In genomic region chr5:150589791-150590601, GRCh38 we compare ENCODE assay signal across 9 cellular contexts. TPM values are rescaled to one million over a fixed set of nuclear protein-coding genes. Genes with fewer than 3 reads are reported as not detected.
A peak's percentile ranks its signal among the peaks of the same experiment; 100 is the strongest.
DNase-seq lines count a peak whose midpoint lies in the region; ATAC-seq and TF ChIP-seq lines count a peak whose summit lies in the region.
"Had no signal": no experiment of that assay in that cellular context is flagged by ENCODE, and none has a peak within 500 bp of the region (broad histone marks: within the 10 kb centered on the region; RNA-seq: fewer than 3 reads in every experiment).

No MANE protein-coding gene starts in this region.

- H3K36me3 Mint-ChIP-seq in glutamatergic neuron (ENCODE audit: unreplicated experiment) = no peaks in the 10 kb centered on the region

- H3K27me3 ChIP-seq in sigmoid colon = no peaks in the 10 kb centered on the region

- H3K27ac Mint-ChIP-seq in glutamatergic neuron (ENCODE audit: unreplicated experiment) = peak overlapping the region; percentile 64

- peak; percentile 65 for DNase-seq in NCI-H69 (lab: John Stamatoyannopoulos, UW)
- no peak for DNase-seq in glutamatergic neuron
- DNase-seq in sigmoid colon = peak; percentile 92
- DNase-seq in DMS79 treated with DMSO at 0.1 percent for 48 hours (lab: John Stamatoyannopoulos, UW) = no peak
- no peak for DNase-seq in NCI-H1436 treated with DMSO at 0.1 percent for 48 hours (lab: John Stamatoyannopoulos, UW)
- DNase-seq in activated CD4-positive, alpha-beta T cell treated with anti-CD3 and anti-CD28 coated beads for 4 hours = no peak

- no peak overlapping the region for H3K4me3 ChIP-seq in sigmoid colon

- no peaks in the 10 kb centered on the region for H3K36me3 ChIP-seq in sigmoid colon

- TF ChIP-seq POLR2A in sigmoid colon (IDR thresholded peaks at IDR 0.05) = no peak

- H3K9me3 Mint-ChIP-seq in glutamatergic neuron (ENCODE audit: unreplicated experiment) = peaks cover 5% of the 10 kb centered on the region
- H3K9me3 Mint-ChIP-seq: central memory CD8-positive, alpha-beta T cell had no signal

- no peak for TF ChIP-seq EP300 in sigmoid colon (IDR thresholded peaks at IDR 0.05)

- 21 to 56% methylated on average over 12 of the region's 12 CpGs for WGBS in sigmoid colon, 2 donors

- peaks cover 4% of the 10 kb centered on the region for H3K27me3 Mint-ChIP-seq in glutamatergic neuron (ENCODE audit: unreplicated experiment)
- H3K27me3 Mint-ChIP-seq: central memory CD8-positive, alpha-beta T cell had no signal

- peak; percentile 64 for ATAC-seq in GM18867 (IDR thresholded peaks at IDR 0.05; ENCODE audit: unreplicated experiment)
- no peak for ATAC-seq in GM21367 (IDR thresholded peaks at IDR 0.05; ENCODE audit: unreplicated experiment)

- peak; percentile 30 for TF ChIP-seq CTCF in glutamatergic neuron (IDR thresholded peaks at IDR 0.05; ENCODE audit: partially characterized antibody, unreplicated experiment)
- peak; percentile 39 to 66 (median 56) for TF ChIP-seq CTCF in sigmoid colon (IDR thresholded peaks at IDR 0.05)

- peaks cover 0 to 31% (median 16%) of the 10 kb centered on the region in 4 donors for H3K4me1 ChIP-seq in sigmoid colon

- intact Hi-C loops in sigmoid colon (cut with DNase I) = loop anchor here (1.0 kb wide), 1 partner anchor 67 kb away; no protein-coding TSS in a partner anchor

- peak overlapping the region; percentile 57 for H3K4me3 Mint-ChIP-seq in glutamatergic neuron (ENCODE audit: unreplicated experiment)
- H3K4me3 Mint-ChIP-seq: central memory CD8-positive, alpha-beta T cell had no signal

- H3K4me1 Mint-ChIP-seq in glutamatergic neuron (ENCODE audit: low read depth, unreplicated experiment) = peaks cover 32% of the 10 kb centered on the region
- H3K4me1 Mint-ChIP-seq: central memory CD8-positive, alpha-beta T cell had no signal

- H3K9me3 ChIP-seq in sigmoid colon = no peaks in the 10 kb centered on the region

- peak overlapping the region; percentile 49 to 67 (median 58) for H3K27ac ChIP-seq in sigmoid colon

RNA-seq across cellular contexts. Expression of gene SYNPO, which starts 50.5 kb away (rescaled TPM):
- total RNA-seq in glutamatergic neuron (ENCODE audit: unreplicated experiment) (16.1 TPM), sigmoid colon (10 to 100 TPM in 2 of 4 donors, 1 to 10 TPM in 2; 7.1 to 23.5 (median 11.1) TPM)
- 10 to 100 TPM; 18.6 to 30.1 (median 28.9) TPM for polyA plus RNA-seq in sigmoid colon

Comparison
In these comparisons a context has a peak if more than half of its experiments do, and no peak if none do; other contexts are left out.
1. DNase-seq: peak in NCI-H69 (single experiment) and sigmoid colon (single experiment); none in glutamatergic neuron (single experiment), DMS79 treated with DMSO at 0.1 percent for 48 hours (single experiment), NCI-H1436 treated with DMSO at 0.1 percent for 48 hours (single experiment) and activated CD4-positive, alpha-beta T cell treated with anti-CD3 and anti-CD28 coated beads for 4 hours (0 of 2).